Comparison of ENCODE assay signal across 8 cellular contexts in the genomic region with DNA sequence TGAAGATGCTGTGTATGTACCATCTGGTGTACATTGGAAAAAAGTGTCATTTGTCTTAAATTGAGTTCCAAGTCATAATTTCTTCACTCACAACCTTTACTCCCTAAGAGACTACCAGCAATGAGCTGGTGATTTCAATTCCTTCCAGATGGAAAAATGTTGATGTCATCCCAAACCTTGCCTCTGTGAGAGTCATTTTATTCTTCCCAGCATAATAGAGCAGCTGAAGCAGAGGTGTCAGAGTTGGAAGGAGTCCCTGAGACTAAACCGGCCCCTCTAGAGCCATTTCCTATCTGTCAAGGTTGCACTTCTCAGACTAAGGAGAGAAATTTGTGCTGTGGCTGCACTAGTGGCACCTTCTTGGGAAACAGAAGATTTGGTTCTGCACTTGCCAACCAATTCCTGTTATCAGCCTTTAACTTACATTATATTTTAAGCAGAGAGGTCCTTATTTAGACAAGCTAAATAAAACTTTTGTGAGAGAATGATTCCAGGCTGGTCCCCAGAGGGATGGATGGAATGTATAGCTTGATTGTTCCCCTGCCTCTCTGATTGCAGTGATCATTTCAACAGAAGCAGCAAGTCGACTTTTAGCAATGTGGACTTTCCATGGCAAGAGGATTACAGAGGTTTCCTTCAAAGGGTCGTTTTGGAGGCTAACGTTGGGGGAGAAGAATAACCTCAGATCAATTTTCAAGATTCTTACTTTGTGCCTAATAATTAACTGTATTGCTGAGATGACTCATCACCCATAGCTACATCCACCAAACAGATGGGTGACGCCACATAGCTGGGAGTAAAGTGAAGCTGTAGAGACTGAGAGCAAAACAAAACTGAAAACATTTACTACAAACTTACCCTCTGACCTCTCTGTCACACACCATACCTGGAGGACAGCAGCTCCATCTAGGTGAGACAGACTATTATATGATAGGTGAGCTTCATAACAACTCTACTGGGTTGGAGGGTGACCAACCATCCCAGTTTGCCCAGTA.
DNase-seq lines count a peak whose midpoint lies in the region; ATAC-seq and TF ChIP-seq lines count a peak whose summit lies in the region.

No MANE protein-coding gene starts in this region.

- ATAC-seq in GM18517 (IDR thresholded peaks at IDR 0.05; ENCODE audit: unreplicated experiment) (peak; percentile 100), HG02571 (IDR thresholded peaks at IDR 0.05; ENCODE audit: unreplicated experiment) (peak; percentile 98), mucosa of descending colon (peak; percentile 25), GM18505 (IDR thresholded peaks at IDR 0.05; ENCODE audit: unreplicated experiment) (no peak)

- DNase-seq in NCI-H446 (lab: John Stamatoyannopoulos, UW) (peak; percentile 93 to 99), mucosa of descending colon (no peak), HUDEP-2 (lab: John Stamatoyannopoulos, UW; ENCODE audit: unreplicated experiment in 76 of 76) (no peak), A172 (ENCODE audit: low spot score) (no peak)
- DNase-seq in activated CD8-positive, alpha-beta memory T cell treated with anti-CD3 and anti-CD28 coated beads, Interleukin-2, amount 50 U/mL, for 48 hours: no peak

- intact Hi-C loops in mucosa of descending colon (cut with DNase I, micrococcal nuclease): no loop called here

- no peak for TF ChIP-seq CTCF in mucosa of descending colon (IDR thresholded peaks at IDR 0.05)

- H3K9me3 ChIP-seq in mucosa of descending colon: no peaks in the 10 kb centered on the region

- H3K4me1 ChIP-seq in mucosa of descending colon (ENCODE audit: low read depth): no peaks in the 10 kb centered on the region

- no peak for TF ChIP-seq POLR2A in GM18505 (IDR thresholded peaks at IDR 0.05; ENCODE audit: borderline replicate concordance, extremely low read depth, insufficient read depth, insufficient read length)

- H3K36me3 ChIP-seq in mucosa of descending colon (ENCODE audit: low read depth): no peaks in the 10 kb centered on the region

- no peak overlapping the region for H3K4me3 ChIP-seq in mucosa of descending colon

Comparison
In these comparisons a context has a peak if more than half of its experiments do, and no peak if none do; other contexts are left out.
1. DNase-seq: peak in NCI-H446 (2 of 2); none in mucosa of descending colon (0 of 3), HUDEP-2 (0 of 76), A172 (single experiment) and activated CD8-positive, alpha-beta memory T cell treated with anti-CD3 and anti-CD28 coated beads, Interleukin-2, amount 50 U/mL, for 48 hours (single experiment).